Comparison of ENCODE assay signal across 1 cellular context in the genomic region with DNA sequence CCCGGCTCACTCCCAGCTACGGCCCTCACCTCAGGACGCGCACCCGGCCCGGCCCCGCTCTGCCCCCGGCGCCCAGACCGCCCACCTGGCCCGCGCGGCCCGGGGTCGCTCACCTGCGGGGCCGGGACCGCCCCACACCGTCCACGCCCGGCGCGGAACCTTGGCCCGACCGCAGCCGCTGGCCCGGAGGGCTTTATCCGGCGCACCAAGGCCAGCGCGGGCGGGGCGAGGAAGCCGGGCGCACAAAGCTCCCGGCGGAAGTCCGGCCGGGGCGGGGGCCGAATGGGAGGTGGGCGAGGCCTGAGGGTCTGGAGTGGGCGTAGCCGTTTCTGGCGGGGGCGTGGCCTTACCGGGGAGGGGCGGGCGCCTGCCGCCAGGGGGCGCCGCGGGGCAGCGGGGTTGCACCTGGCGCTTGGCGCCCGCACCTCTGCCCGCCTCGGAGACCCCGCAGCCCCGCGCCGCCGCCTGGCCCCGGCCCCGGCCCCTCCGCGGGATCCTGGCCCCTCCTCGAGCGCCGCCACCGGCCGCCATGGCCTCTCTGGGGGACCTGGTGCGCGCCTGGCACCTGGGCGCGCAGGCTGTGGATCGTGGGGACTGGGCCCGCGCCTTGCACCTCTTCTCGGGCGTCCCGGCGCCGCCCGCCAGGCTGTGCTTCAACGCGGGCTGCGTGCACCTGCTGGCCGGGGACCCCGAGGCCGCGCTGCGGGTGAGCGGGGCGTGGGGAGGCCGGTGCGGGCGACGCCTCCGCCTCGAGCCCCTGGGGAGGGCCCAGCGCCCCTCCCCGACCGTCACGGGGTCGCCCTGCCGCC.
TF ChIP-seq lines count a peak whose summit lies in the region.

A gene with protein sequence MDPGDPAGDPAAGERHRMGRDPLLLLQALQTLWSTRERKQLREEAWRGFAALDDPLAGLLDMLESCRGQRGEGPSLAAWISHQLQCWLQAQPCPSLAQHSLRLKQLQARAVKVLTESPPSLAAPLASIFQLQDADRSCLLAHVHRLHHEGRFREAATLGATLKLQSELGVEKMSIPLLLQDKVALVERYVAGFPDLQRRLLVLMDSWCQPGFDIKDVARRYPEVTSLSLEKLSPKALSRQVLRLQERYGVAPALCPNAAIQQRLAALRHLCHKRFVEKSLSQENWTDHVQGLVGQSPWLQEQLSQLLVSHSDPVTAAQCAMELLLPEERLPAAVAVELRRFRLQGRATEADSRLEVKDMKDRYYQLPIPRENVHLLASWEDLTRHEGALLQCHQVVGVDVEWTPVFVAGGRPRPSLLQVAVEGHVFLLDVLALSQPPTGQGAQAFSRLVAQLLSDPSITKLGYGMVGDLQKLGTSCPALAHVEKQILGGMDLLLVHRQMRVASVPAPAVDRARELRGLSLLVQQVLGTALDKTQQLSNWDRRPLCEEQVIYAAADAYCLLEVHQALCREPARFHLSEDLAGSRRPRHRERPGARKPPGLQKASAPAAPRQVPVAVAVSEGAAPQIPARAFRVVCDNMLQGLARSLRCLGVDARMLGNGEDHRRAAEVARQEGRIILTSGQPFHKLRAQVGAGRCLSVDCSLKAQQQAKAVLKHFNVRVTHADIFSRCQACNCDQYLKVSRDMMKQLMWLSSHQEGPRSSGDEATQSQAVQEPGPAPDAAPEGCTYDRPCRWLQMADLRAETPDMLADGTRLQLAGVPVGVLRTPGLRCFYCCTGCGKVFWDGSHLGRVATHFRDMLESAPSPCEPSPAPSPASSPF (minus strand): TSS at position 162 of the 809 bp plus-strand sequence. CDS start 27,805 bp downstream, outside the sequence.
A gene with protein sequence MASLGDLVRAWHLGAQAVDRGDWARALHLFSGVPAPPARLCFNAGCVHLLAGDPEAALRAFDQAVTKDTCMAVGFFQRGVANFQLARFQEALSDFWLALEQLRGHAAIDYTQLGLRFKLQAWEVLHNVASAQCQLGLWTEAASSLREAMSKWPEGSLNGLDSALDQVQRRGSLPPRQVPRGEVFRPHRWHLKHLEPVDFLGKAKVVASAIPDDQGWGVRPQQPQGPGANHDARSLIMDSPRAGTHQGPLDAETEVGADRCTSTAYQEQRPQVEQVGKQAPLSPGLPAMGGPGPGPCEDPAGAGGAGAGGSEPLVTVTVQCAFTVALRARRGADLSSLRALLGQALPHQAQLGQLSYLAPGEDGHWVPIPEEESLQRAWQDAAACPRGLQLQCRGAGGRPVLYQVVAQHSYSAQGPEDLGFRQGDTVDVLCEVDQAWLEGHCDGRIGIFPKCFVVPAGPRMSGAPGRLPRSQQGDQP (plus strand): TSS at position 393 of the 809 bp plus-strand sequence. CDS start 137 bp downstream, at position 530.

TF ChIP-seq in HepG2, 621 proteins besides CTCF, POLR2A, EP300 and RAD21 (continued from another document and continues in another):
- TF ChIP-seq CCAR2 (optimal IDR thresholded peaks at IDR 0.05; ENCODE audit: low read depth, low read length) (no peak), MTF1 (CRISPR knock-in tag; IDR thresholded peaks at IDR 0.05) (peak; percentile 72), KDM4B (CRISPR knock-in tag; IDR thresholded peaks at IDR 0.05) (0 out of 2 replicates have a peak, but pooled peaks have one; percentile 66), ZFP36L1 (CRISPR knock-in tag; IDR thresholded peaks at IDR 0.05) (no peak), ZNF776 (CRISPR knock-in tag; IDR thresholded peaks at IDR 0.05) (no peak), MAFG (CRISPR knock-in tag; IDR thresholded peaks at IDR 0.05) (no peak), ZSCAN31 (CRISPR knock-in tag; IDR thresholded peaks at IDR 0.05; ENCODE audit: low read depth) (0 out of 2 replicates have a peak, but pooled peaks have one; percentile 22), MEF2D (CRISPR knock-in tag; IDR thresholded peaks at IDR 0.05) (no peak), ZNF891 (CRISPR knock-in tag; IDR thresholded peaks at IDR 0.05) (0 out of 2 replicates have a peak, but pooled peaks have one; percentile 30), ZNF850 (CRISPR knock-in tag; conservative IDR thresholded peaks at IDR 0.05) (no peak), ZNF274 (CRISPR knock-in tag; IDR thresholded peaks at IDR 0.05) (peak; percentile 78; the same call in 1 of the 2 replicates), ZNF556 (CRISPR knock-in tag; IDR thresholded peaks at IDR 0.05; ENCODE audit: borderline replicate concordance) (0 out of 2 replicates have a peak, but pooled peaks have one; percentile 36), HCFC1 (IDR thresholded peaks at IDR 0.05; ENCODE audit: low read depth, low read length) (peak; percentile 75), JUNB (CRISPR knock-in tag; IDR thresholded peaks at IDR 0.05; ENCODE audit: borderline replicate concordance) (no peak), GPN1 (CRISPR knock-in tag; IDR thresholded peaks at IDR 0.05; ENCODE audit: borderline replicate concordance) (no peak)
- TF ChIP-seq, protein P1, sequence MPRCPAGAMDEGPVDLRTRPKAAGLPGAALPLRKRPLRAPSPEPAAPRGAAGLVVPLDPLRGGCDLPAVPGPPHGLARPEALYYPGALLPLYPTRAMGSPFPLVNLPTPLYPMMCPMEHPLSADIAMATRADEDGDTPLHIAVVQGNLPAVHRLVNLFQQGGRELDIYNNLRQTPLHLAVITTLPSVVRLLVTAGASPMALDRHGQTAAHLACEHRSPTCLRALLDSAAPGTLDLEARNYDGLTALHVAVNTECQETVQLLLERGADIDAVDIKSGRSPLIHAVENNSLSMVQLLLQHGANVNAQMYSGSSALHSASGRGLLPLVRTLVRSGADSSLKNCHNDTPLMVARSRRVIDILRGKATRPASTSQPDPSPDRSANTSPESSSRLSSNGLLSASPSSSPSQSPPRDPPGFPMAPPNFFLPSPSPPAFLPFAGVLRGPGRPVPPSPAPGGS (CRISPR knock-in tag; IDR thresholded peaks at IDR 0.05), result peak; percentile 64
- TF ChIP-seq, protein P2, sequence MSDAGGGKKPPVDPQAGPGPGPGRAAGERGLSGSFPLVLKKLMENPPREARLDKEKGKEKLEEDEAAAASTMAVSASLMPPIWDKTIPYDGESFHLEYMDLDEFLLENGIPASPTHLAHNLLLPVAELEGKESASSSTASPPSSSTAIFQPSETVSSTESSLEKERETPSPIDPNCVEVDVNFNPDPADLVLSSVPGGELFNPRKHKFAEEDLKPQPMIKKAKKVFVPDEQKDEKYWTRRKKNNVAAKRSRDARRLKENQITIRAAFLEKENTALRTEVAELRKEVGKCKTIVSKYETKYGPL (CRISPR knock-in tag; IDR thresholded peaks at IDR 0.05), result no peak
- TF ChIP-seq, protein P3, sequence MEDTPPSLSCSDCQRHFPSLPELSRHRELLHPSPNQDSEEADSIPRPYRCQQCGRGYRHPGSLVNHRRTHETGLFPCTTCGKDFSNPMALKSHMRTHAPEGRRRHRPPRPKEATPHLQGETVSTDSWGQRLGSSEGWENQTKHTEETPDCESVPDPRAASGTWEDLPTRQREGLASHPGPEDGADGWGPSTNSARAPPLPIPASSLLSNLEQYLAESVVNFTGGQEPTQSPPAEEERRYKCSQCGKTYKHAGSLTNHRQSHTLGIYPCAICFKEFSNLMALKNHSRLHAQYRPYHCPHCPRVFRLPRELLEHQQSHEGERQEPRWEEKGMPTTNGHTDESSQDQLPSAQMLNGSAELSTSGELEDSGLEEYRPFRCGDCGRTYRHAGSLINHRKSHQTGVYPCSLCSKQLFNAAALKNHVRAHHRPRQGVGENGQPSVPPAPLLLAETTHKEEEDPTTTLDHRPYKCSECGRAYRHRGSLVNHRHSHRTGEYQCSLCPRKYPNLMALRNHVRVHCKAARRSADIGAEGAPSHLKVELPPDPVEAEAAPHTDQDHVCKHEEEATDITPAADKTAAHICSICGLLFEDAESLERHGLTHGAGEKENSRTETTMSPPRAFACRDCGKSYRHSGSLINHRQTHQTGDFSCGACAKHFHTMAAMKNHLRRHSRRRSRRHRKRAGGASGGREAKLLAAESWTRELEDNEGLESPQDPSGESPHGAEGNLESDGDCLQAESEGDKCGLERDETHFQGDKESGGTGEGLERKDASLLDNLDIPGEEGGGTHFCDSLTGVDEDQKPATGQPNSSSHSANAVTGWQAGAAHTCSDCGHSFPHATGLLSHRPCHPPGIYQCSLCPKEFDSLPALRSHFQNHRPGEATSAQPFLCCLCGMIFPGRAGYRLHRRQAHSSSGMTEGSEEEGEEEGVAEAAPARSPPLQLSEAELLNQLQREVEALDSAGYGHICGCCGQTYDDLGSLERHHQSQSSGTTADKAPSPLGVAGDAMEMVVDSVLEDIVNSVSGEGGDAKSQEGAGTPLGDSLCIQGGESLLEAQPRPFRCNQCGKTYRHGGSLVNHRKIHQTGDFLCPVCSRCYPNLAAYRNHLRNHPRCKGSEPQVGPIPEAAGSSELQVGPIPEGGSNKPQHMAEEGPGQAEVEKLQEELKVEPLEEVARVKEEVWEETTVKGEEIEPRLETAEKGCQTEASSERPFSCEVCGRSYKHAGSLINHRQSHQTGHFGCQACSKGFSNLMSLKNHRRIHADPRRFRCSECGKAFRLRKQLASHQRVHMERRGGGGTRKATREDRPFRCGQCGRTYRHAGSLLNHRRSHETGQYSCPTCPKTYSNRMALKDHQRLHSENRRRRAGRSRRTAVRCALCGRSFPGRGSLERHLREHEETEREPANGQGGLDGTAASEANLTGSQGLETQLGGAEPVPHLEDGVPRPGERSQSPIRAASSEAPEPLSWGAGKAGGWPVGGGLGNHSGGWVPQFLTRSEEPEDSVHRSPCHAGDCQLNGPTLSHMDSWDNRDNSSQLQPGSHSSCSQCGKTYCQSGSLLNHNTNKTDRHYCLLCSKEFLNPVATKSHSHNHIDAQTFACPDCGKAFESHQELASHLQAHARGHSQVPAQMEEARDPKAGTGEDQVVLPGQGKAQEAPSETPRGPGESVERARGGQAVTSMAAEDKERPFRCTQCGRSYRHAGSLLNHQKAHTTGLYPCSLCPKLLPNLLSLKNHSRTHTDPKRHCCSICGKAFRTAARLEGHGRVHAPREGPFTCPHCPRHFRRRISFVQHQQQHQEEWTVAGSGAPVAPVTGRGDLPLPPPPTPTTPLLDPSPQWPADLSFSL (CRISPR knock-in tag; IDR thresholded peaks at IDR 0.05), result no peak
- TF ChIP-seq, protein P4, sequence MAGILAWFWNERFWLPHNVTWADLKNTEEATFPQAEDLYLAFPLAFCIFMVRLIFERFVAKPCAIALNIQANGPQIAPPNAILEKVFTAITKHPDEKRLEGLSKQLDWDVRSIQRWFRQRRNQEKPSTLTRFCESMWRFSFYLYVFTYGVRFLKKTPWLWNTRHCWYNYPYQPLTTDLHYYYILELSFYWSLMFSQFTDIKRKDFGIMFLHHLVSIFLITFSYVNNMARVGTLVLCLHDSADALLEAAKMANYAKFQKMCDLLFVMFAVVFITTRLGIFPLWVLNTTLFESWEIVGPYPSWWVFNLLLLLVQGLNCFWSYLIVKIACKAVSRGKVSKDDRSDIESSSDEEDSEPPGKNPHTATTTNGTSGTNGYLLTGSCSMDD (CRISPR knock-in tag; IDR thresholded peaks at IDR 0.05), result no peak
- TF ChIP-seq, protein P5, sequence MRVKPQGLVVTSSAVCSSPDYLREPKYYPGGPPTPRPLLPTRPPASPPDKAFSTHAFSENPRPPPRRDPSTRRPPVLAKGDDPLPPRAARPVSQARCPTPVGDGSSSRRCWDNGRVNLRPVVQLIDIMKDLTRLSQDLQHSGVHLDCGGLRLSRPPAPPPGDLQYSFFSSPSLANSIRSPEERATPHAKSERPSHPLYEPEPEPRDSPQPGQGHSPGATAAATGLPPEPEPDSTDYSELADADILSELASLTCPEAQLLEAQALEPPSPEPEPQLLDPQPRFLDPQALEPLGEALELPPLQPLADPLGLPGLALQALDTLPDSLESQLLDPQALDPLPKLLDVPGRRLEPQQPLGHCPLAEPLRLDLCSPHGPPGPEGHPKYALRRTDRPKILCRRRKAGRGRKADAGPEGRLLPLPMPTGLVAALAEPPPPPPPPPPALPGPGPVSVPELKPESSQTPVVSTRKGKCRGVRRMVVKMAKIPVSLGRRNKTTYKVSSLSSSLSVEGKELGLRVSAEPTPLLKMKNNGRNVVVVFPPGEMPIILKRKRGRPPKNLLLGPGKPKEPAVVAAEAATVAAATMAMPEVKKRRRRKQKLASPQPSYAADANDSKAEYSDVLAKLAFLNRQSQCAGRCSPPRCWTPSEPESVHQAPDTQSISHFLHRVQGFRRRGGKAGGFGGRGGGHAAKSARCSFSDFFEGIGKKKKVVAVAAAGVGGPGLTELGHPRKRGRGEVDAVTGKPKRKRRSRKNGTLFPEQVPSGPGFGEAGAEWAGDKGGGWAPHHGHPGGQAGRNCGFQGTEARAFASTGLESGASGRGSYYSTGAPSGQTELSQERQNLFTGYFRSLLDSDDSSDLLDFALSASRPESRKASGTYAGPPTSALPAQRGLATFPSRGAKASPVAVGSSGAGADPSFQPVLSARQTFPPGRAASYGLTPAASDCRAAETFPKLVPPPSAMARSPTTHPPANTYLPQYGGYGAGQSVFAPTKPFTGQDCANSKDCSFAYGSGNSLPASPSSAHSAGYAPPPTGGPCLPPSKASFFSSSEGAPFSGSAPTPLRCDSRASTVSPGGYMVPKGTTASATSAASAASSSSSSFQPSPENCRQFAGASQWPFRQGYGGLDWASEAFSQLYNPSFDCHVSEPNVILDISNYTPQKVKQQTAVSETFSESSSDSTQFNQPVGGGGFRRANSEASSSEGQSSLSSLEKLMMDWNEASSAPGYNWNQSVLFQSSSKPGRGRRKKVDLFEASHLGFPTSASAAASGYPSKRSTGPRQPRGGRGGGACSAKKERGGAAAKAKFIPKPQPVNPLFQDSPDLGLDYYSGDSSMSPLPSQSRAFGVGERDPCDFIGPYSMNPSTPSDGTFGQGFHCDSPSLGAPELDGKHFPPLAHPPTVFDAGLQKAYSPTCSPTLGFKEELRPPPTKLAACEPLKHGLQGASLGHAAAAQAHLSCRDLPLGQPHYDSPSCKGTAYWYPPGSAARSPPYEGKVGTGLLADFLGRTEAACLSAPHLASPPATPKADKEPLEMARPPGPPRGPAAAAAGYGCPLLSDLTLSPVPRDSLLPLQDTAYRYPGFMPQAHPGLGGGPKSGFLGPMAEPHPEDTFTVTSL (CRISPR knock-in tag; IDR thresholded peaks at IDR 0.05; ENCODE audit: borderline replicate concordance), result no peak
